ENCODE assay signal across 1 cellular context in genomic region chr7:12687213-12688171, GRCh38.
TF ChIP-seq lines count a peak whose summit lies in the region.

A gene with protein sequence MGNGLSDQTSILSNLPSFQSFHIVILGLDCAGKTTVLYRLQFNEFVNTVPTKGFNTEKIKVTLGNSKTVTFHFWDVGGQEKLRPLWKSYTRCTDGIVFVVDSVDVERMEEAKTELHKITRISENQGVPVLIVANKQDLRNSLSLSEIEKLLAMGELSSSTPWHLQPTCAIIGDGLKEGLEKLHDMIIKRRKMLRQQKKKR (plus strand): TSS chr7:12687633. CDS start chr7:12688255, 622 bp downstream.

TF ChIP-seq in K562, 482 proteins besides CTCF, POLR2A, EP300 and RAD21 (continued from another document and continues in another):
- TF ChIP-seq FOXA3 (CRISPR knock-in tag; conservative IDR thresholded peaks at IDR 0.05 in 1 of 2, IDR thresholded peaks at IDR 0.05 in 1 of 2) (peak in 1 of 2 experiments; percentile 53; a peak in 3 of 4 replicates), GATA2 (CRISPR knock-in tag; IDR thresholded peaks at IDR 0.05) (peak; percentile 82), KLF16 (IDR thresholded peaks at IDR 0.05) (no peak), KLF10 (CRISPR knock-in tag; IDR thresholded peaks at IDR 0.05) (no peak), TEAD1 (CRISPR knock-in tag; IDR thresholded peaks at IDR 0.05) (peak in 1 of 2 experiments; percentile 70; a peak in 1 of 4 replicates), ZNF395 (CRISPR knock-in tag; IDR thresholded peaks at IDR 0.05) (no peak), GTF2A2 (tag; IDR thresholded peaks at IDR 0.05) (no peak), NFIX (CRISPR knock-in tag; IDR thresholded peaks at IDR 0.05; ENCODE audit: low read depth) (no peak), MCM7 (IDR thresholded peaks at IDR 0.05) (peak in 1 of 2 experiments; percentile 52; a peak in 1 of 4 replicates), ARID1B (IDR thresholded peaks at IDR 0.05) (peak; percentile 66), KAT8 (IDR thresholded peaks at IDR 0.05; ENCODE audit: low read depth) (no peak), ETS2 (tag; IDR thresholded peaks at IDR 0.05; ENCODE audit: borderline replicate concordance, poor library complexity, severe bottlenecking) (no peak), STAT5A (IDR thresholded peaks at IDR 0.05; ENCODE audit: borderline replicate concordance, low read length) (peak; percentile 52; the same call in 1 of the 2 replicates), TAF15 (IDR thresholded peaks at IDR 0.05; ENCODE audit: low read depth, low read length) (no peak), HCFC1 (IDR thresholded peaks at IDR 0.05; ENCODE audit: low read depth, low read length) (no peak), SMARCB1 (IDR thresholded peaks at IDR 0.05; ENCODE audit: insufficient read length, low read depth) (no peak), TBL1XR1 (IDR thresholded peaks at IDR 0.05; ENCODE audit: low read length in 2 of 2) (no peak; a peak in 2 of 4 replicates), EGR1 (conservative IDR thresholded peaks at IDR 0.05) (peak; percentile 79), CEBPG (CRISPR knock-in tag; IDR thresholded peaks at IDR 0.05) (peak; percentile 46; the same call in 1 of the 2 replicates), CEBPG (tag; conservative IDR thresholded peaks at IDR 0.05 in 1 of 2, IDR thresholded peaks at IDR 0.05 in 1 of 2) (no peak), EP400 (IDR thresholded peaks at IDR 0.05) (peak; percentile 53), MEIS2 (IDR thresholded peaks at IDR 0.05; ENCODE audit: partially characterized antibody) (no peak), ZBTB11 (CRISPR knock-in tag; IDR thresholded peaks at IDR 0.05) (no peak), DLX4 (CRISPR knock-in tag; IDR thresholded peaks at IDR 0.05) (no peak), CAMTA2 (CRISPR knock-in tag; conservative IDR thresholded peaks at IDR 0.05) (no peak), SIRT6 (IDR thresholded peaks at IDR 0.05; ENCODE audit: low read depth, low read length) (no peak), CHD1 (IDR thresholded peaks at IDR 0.05; ENCODE audit: low read length) (peak; percentile 51), NUFIP1 (IDR thresholded peaks at IDR 0.05; ENCODE audit: partially characterized antibody) (no peak), KAT7 (CRISPR knock-in tag; IDR thresholded peaks at IDR 0.05; ENCODE audit: borderline replicate concordance) (no peak; the same call in 1 of the 2 replicates), ZKSCAN8 (CRISPR knock-in tag; IDR thresholded peaks at IDR 0.05) (no peak), ZNF23 (CRISPR knock-in tag; IDR thresholded peaks at IDR 0.05) (no peak), ZNF174 (CRISPR knock-in tag; IDR thresholded peaks at IDR 0.05) (peak; percentile 75; the same call in 1 of the 2 replicates), MCM3 (IDR thresholded peaks at IDR 0.05) (no peak), MECOM (CRISPR knock-in tag; IDR thresholded peaks at IDR 0.05) (no peak), CCNT2 (IDR thresholded peaks at IDR 0.05; ENCODE audit: borderline replicate concordance, extremely low read depth, insufficient read length, low read depth, low read length) (peak; percentile 37), ZNF12 (CRISPR knock-in tag; IDR thresholded peaks at IDR 0.05) (no peak; the same call in 1 of the 2 replicates), NKRF (IDR thresholded peaks at IDR 0.05; ENCODE audit: borderline replicate concordance) (peak; percentile 90), WHSC1 (IDR thresholded peaks at IDR 0.05; ENCODE audit: low read length) (no peak), HES1 (IDR thresholded peaks at IDR 0.05; ENCODE audit: low read depth) (0 out of 2 replicates have a peak, but pooled peaks have one; percentile 45), FOXO4 (CRISPR knock-in tag; IDR thresholded peaks at IDR 0.05) (no peak), SMAD4 (CRISPR knock-in tag; conservative IDR thresholded peaks at IDR 0.05) (no peak; the same call in 1 of the 2 replicates), POLR2H (tag; IDR thresholded peaks at IDR 0.05; ENCODE audit: low read depth) (peak; percentile 97), C11orf30 (IDR thresholded peaks at IDR 0.05; ENCODE audit: low read depth) (peak; percentile 90)
- TF ChIP-seq, protein P1, sequence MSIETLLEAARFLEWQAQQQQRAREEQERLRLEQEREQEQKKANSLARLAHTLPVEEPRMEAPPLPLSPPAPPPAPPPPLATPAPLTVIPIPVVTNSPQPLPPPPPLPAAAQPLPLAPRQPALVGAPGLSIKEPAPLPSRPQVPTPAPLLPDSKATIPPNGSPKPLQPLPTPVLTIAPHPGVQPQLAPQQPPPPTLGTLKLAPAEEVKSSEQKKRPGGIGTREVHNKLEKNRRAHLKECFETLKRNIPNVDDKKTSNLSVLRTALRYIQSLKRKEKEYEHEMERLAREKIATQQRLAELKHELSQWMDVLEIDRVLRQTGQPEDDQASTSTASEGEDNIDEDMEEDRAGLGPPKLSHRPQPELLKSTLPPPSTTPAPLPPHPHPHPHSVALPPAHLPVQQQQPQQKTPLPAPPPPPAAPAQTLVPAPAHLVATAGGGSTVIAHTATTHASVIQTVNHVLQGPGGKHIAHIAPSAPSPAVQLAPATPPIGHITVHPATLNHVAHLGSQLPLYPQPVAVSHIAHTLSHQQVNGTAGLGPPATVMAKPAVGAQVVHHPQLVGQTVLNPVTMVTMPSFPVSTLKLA (conservative IDR thresholded peaks at IDR 0.05): peak; percentile 61 to 72
- TF ChIP-seq, protein P2, sequence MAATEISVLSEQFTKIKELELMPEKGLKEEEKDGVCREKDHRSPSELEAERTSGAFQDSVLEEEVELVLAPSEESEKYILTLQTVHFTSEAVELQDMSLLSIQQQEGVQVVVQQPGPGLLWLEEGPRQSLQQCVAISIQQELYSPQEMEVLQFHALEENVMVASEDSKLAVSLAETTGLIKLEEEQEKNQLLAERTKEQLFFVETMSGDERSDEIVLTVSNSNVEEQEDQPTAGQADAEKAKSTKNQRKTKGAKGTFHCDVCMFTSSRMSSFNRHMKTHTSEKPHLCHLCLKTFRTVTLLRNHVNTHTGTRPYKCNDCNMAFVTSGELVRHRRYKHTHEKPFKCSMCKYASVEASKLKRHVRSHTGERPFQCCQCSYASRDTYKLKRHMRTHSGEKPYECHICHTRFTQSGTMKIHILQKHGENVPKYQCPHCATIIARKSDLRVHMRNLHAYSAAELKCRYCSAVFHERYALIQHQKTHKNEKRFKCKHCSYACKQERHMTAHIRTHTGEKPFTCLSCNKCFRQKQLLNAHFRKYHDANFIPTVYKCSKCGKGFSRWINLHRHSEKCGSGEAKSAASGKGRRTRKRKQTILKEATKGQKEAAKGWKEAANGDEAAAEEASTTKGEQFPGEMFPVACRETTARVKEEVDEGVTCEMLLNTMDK (IDR thresholded peaks at IDR 0.05; ENCODE audit: borderline replicate concordance, insufficient read depth, low read depth, low read length, poor library complexity, severe bottlenecking): no peak
- TF ChIP-seq, protein P3, sequence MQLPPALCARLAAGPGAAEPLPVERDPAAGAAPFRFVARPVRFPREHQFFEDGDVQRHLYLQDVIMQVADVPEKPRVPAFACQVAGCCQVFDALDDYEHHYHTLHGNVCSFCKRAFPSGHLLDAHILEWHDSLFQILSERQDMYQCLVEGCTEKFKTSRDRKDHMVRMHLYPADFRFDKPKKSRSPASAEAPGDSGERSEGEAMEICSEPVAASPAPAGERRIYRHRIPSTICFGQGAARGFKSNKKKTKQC (CRISPR knock-in tag; IDR thresholded peaks at IDR 0.05): no peak
- TF ChIP-seq, protein P4, sequence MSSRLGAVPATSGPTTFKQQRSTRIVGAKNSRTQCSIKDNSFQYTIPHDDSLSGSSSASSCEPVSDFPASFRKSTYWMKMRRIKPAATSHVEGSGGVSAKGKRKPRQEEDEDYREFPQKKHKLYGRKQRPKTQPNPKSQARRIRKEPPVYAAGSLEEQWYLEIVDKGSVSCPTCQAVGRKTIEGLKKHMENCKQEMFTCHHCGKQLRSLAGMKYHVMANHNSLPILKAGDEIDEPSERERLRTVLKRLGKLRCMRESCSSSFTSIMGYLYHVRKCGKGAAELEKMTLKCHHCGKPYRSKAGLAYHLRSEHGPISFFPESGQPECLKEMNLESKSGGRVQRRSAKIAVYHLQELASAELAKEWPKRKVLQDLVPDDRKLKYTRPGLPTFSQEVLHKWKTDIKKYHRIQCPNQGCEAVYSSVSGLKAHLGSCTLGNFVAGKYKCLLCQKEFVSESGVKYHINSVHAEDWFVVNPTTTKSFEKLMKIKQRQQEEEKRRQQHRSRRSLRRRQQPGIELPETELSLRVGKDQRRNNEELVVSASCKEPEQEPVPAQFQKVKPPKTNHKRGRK (tag; IDR thresholded peaks at IDR 0.05): no peak
- TF ChIP-seq, protein P5, sequence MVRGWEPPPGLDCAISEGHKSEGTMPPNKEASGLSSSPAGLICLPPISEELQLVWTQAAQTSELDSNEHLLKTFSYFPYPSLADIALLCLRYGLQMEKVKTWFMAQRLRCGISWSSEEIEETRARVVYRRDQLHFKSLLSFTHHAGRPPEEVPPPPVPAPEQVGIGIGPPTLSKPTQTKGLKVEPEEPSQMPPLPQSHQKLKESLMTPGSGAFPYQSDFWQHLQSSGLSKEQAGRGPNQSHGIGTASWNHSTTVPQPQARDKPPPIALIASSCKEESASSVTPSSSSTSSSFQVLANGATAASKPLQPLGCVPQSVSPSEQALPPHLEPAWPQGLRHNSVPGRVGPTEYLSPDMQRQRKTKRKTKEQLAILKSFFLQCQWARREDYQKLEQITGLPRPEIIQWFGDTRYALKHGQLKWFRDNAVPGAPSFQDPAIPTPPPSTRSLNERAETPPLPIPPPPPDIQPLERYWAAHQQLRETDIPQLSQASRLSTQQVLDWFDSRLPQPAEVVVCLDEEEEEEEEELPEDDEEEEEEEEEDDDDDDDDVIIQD (CRISPR knock-in tag; IDR thresholded peaks at IDR 0.05): no peak
